ENCODE assay signal across 8 cellular contexts in the genomic region with DNA sequence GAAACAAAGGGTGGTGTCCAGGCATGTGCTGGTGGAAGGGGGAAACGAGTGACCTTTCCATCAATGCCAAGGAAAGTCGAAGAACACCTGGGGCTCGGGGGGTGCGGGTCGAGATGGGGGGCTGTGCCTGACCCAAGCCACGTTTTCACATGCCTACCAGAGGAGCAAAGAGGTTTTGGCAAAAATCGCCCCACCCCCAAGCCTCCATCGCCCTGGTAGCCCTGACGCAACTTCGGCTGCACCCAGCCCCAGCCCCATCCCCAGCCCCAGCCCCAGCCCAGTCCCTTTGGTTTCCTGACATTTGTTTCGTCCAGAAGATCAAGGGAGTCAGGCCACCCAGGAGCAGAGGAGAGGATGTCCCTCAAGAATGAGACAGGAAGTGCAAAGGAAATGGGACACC.
DNase-seq lines count a peak whose midpoint lies in the region; ATAC-seq, FAIRE-seq and TF ChIP-seq lines count a peak whose summit lies in the region.
"Not testable (repeated sequence)": the region's sequence is repeated elsewhere in the genome, so short reads cannot be mapped to it uniquely, and the experiment has no call there.

No MANE protein-coding gene starts in this region.

- intact Hi-C loops in GM12878 (cut with micrococcal nuclease; ENCODE audit: unreplicated experiment); Right ventricle myocardium superior (cut with DNase I); spleen (cut with DNase I; ENCODE audit: low total_unique reads); testis (cut with DNase I; ENCODE audit: low total_unique reads): not testable (repeated sequence)

- H3K36me3 Mint-ChIP-seq in activated T-cell treated with anti-CD3 and anti-CD28 coated beads, Interleukin-2, amount 50 U/mL, for 24 hours (ENCODE audit: low read depth); memory B cell: not testable (repeated sequence)

- 0 out of 2 replicates have a peak overlapping the region, but pooled peaks have one; percentile 60 for H2AFZ ChIP-seq in GM23248
- not testable (repeated sequence) for H2AFZ ChIP-seq in GM12878 (ENCODE audit: control insufficient read depth, low read depth, low read length)

- 10% methylated on average over 7 of the region's 11 CpGs; no CpG with 5 or more reads in 1 of the 2 experiments for WGBS in GM23248 (ENCODE audit: low coverage in 1 of 2, low lambda C conversion rate in 2 of 2, missing lambda C conversion rate in 2 of 2), 2 experiments
- 0% methylated on average over 1 of the region's 11 CpGs for WGBS in GM12878 (ENCODE audit: insufficient coverage, insufficient replicate concordance, low lambda C conversion rate, missing lambda C conversion rate)
- 16 to 22% (median 17%) methylated on average over 4 to 7 of the region's 11 CpGs; no CpG with 5 or more reads in 2 of the 5 donors for WGBS in spleen, 5 donors
- WGBS in testis, 2 donors, result 25 to 40% methylated on average over 4 to 6 of the region's 11 CpGs

- not testable (repeated sequence) for TF ChIP-seq EP300 in GM12878 (IDR thresholded peaks at IDR 0.05; ENCODE audit: borderline replicate concordance in 1 of 2, control insufficient read depth in 1 of 2, low read depth in 2 of 2, low read length in 2 of 2)

- H3K9me3 Mint-ChIP-seq in activated T-cell treated with anti-CD3 and anti-CD28 coated beads, Interleukin-2, amount 50 U/mL, for 24 hours; memory B cell: not testable (repeated sequence)

- H3K9me2 ChIP-seq in GM23248 (ENCODE audit: insufficient read depth), result not testable (repeated sequence)

- H3K79me2 ChIP-seq in GM23248 (ENCODE audit: insufficient read depth); GM12878 (ENCODE audit: control insufficient read depth, insufficient read depth, low read length): not testable (repeated sequence)

- not testable (repeated sequence) for H4K20me1 ChIP-seq in GM23248 (ENCODE audit: insufficient read depth); GM12878 (ENCODE audit: control insufficient read depth, insufficient read depth)

- not testable (repeated sequence) for H3K27ac Mint-ChIP-seq in activated T-cell treated with anti-CD3 and anti-CD28 coated beads, Interleukin-2, amount 50 U/mL, for 24 hours; memory B cell

- DNase-seq in GM23248; GM12878 (ENCODE audit: low read depth, low spot score): not testable (repeated sequence)
- DNase-seq in activated CD4-positive, alpha-beta T cell treated with anti-CD3 and anti-CD28 coated beads for 48 hours, result peak; percentile 66
- peak; percentile 56 for DNase-seq in activated T-cell treated with anti-CD3 and anti-CD28 coated beads, Interleukin-2, amount 50 U/mL, for 24 hours
- peak; percentile 48 for DNase-seq in Right ventricle myocardium superior
- DNase-seq in memory B cell (ENCODE audit: low spot score in 2 of 2), result peak; percentile 9 to 21
- DNase-seq in spleen, result peak; percentile 85
- peak; percentile 14 for DNase-seq in testis

- not testable (repeated sequence) for H3K27me3 ChIP-seq in GM23248 (replicated peaks; ENCODE audit: insufficient read depth); GM12878 (replicated peaks in 1 of 2; ENCODE audit: control insufficient read depth in 2 of 2, insufficient read depth in 2 of 2, low read length in 1 of 2); spleen (replicated peaks in 1 of 7); testis

- H3K9me3 ChIP-seq in GM23248 (ENCODE audit: low read depth); GM12878 (replicated peaks; ENCODE audit: control insufficient read depth, insufficient read depth, low read length); spleen; testis: not testable (repeated sequence)

- H3K27ac ChIP-seq in GM23248; GM12878 (ENCODE audit: control insufficient read depth, insufficient read depth); spleen; testis: not testable (repeated sequence)

- not testable (repeated sequence) for FAIRE-seq in GM12878 (lab: Jason Lieb, UNC)

- not testable (repeated sequence) for H3F3A ChIP-seq in GM23248 (ENCODE audit: insufficient read depth)

- H3K4me1 ChIP-seq in GM23248 (ENCODE audit: insufficient read depth); GM12878 (ENCODE audit: control insufficient read depth, insufficient read depth, low read length); spleen; testis: not testable (repeated sequence)

- H3K4me3 ChIP-seq in GM23248 (0 out of 2 replicates have a peak overlapping the region, but pooled peaks have one; percentile 49), spleen (peak overlapping the region in 4 of 8 donors; percentile 26 to 56 (median 34))
- H3K4me3 ChIP-seq in GM12878, testis: not testable (repeated sequence)

- not testable (repeated sequence) for TF ChIP-seq POLR2A in GM12878 (IDR thresholded peaks at IDR 0.05; ENCODE audit: low read depth, low read length); spleen (IDR thresholded peaks at IDR 0.05); testis (IDR thresholded peaks at IDR 0.05)

- H3K36me3 ChIP-seq in GM23248 (ENCODE audit: low read depth); GM12878 (ENCODE audit: control insufficient read depth in 2 of 2, insufficient read depth in 2 of 2, low read length in 1 of 2); spleen; testis (ENCODE audit: low read depth, missing control alignments): not testable (repeated sequence)

- not testable (repeated sequence) for H3K4me3 Mint-ChIP-seq in activated T-cell treated with anti-CD3 and anti-CD28 coated beads, Interleukin-2, amount 50 U/mL, for 24 hours; memory B cell

- POLR2A ChIA-PET in GM12878 (lab: Charles Lee), result not testable (repeated sequence)

- H3K27me3 Mint-ChIP-seq in activated T-cell treated with anti-CD3 and anti-CD28 coated beads, Interleukin-2, amount 50 U/mL, for 24 hours; memory B cell: not testable (repeated sequence)

- SMC1A ChIA-PET in GM12878 (lab: Charles Lee; ENCODE audit: uncharacterized antibody, unreplicated experiment), result not testable (repeated sequence)

- not testable (repeated sequence) for H3K4me2 ChIP-seq in GM23248 (ENCODE audit: unreplicated experiment); GM12878 (ENCODE audit: control insufficient read depth, insufficient read depth)

- not testable (repeated sequence) for TF ChIP-seq RAD21 in GM12878 (IDR thresholded peaks at IDR 0.05; ENCODE audit: insufficient read depth, low read depth, low read length)

- TF ChIP-seq CTCF in GM12878 (IDR thresholded peaks at IDR 0.05 in 2 of 3, conservative IDR thresholded peaks at IDR 0.05 in 1 of 3; ENCODE audit: control insufficient read depth in 2 of 3, extremely low read depth in 1 of 3, insufficient read depth in 1 of 3, low read depth in 3 of 3, low read length in 3 of 3); spleen (IDR thresholded peaks at IDR 0.05 in 8 of 11, conservative IDR thresholded peaks at IDR 0.05 in 3 of 11); testis (IDR thresholded peaks at IDR 0.05): not testable (repeated sequence)

- CTCF ChIA-PET in GM12878 (lab: Yijun Ruan, JAX), result not testable (repeated sequence)

- H3K4me1 Mint-ChIP-seq in activated T-cell treated with anti-CD3 and anti-CD28 coated beads, Interleukin-2, amount 50 U/mL, for 24 hours (ENCODE audit: low read depth); memory B cell: not testable (repeated sequence)

- H3K9ac ChIP-seq in GM23248; GM12878 (ENCODE audit: control insufficient read depth, insufficient read depth, low read length): not testable (repeated sequence)

- ATAC-seq in GM12878, result peak; percentile 55
- not testable (repeated sequence) for ATAC-seq in Right ventricle myocardium superior (ENCODE audit: poor library complexity); memory B cell (ENCODE audit: low read depth)

- in situ Hi-C loops in GM23248 (cut with MboI); GM12878 (cut with MboI): not testable (repeated sequence)

- RAD21 ChIA-PET in GM12878 (lab: Charles Lee; ENCODE audit: unreplicated experiment), result not testable (repeated sequence)

- BruUV-seq in GM12878 (replicated peaks; lab: Mats Ljungman, UMichigan), result not testable (repeated sequence)
